8 cellular contexts compared by ENCODE assay signal in genomic region chr2:100178085-100178788, GRCh38. TPM values are rescaled to one million over a fixed set of nuclear protein-coding genes. Genes with fewer than 3 reads are reported as not detected.
A peak's percentile ranks its signal among the peaks of the same experiment; 100 is the strongest.
DNase-seq lines count a peak whose midpoint lies in the region; ATAC-seq and TF ChIP-seq lines count a peak whose summit lies in the region.

No MANE protein-coding gene starts in this region.

- H3K27me3 Mint-ChIP-seq in WTC11 (ENCODE audit: low read depth): peaks cover 44% of the 10 kb centered on the region

- no peaks in the 10 kb centered on the region for H3K9me2 ChIP-seq in hepatocyte (replicated peaks; ENCODE audit: insufficient read depth)

- peaks cover 5% of the 10 kb centered on the region for H3K4me1 ChIP-seq in hepatocyte (ENCODE audit: insufficient read depth)

- no peak overlapping the region for H3K4me3 ChIP-seq in hepatocyte

- H3K9me3 ChIP-seq in hepatocyte (ENCODE audit: low read depth): no peaks in the 10 kb centered on the region

- no peak overlapping the region for H3K4me2 ChIP-seq in hepatocyte

- no peaks in the 10 kb centered on the region for H3K27me3 ChIP-seq in hepatocyte

- no peak overlapping the region; the same call in 1 of the 2 replicates for H3K27ac Mint-ChIP-seq in WTC11

- H2AFZ ChIP-seq in hepatocyte: no peak overlapping the region

- H3K79me2 ChIP-seq in hepatocyte: no peaks in the 10 kb centered on the region

- H3K4me1 Mint-ChIP-seq in WTC11: peaks cover 19% of the 10 kb centered on the region

- peak; percentile 55 for DNase-seq in activated CD4-positive, alpha-beta T cell treated with anti-CD3 and anti-CD28 coated beads for 48 hours
- DNase-seq in activated CD4-positive, alpha-beta T cell treated with anti-CD3 and anti-CD28 coated beads, Interleukin-2, amount 50 U/mL, for 4 hours: no peak
- DNase-seq in WTC11 (ENCODE audit: low spot score): peak; percentile 76
- peak; percentile 64 for DNase-seq in hepatocyte (ENCODE audit: low spot score)
- DNase-seq in NCI-H345 (lab: John Stamatoyannopoulos, UW): no peak
- DNase-seq in DMS79 treated with DMSO at 0.1 percent for 48 hours (lab: John Stamatoyannopoulos, UW): no peak
- no peak for DNase-seq in activated CD4-positive, CD25-positive, alpha-beta regulatory T cell treated with anti-CD3 and anti-CD28 coated beads, Interleukin-2, amount 50 U/mL, for 72 hours

- peak; percentile 90 for ATAC-seq in WTC11

- H3K27ac ChIP-seq in hepatocyte: no peak overlapping the region

- WGBS in hepatocyte (ENCODE audit: low lambda C conversion rate, missing lambda C conversion rate): 60% methylated on average over 8 of the region's 8 CpGs

- no peaks in the 10 kb centered on the region for H3K36me3 Mint-ChIP-seq in WTC11

- CTCF ChIA-PET in WTC11 (lab: Charles Lee): interaction anchor here (0.5 to 1.6 kb wide), 7 partner anchors 17 to 483 kb away, joined by 3 to 9 read pairs (median 3); no protein-coding TSS in a partner anchor

- H3K9me3 Mint-ChIP-seq in WTC11: peaks cover 8% of the 10 kb centered on the region; the same call in 1 of the 2 replicates

- POLR2A ChIA-PET in WTC11 (lab: Charles Lee): no interaction called here

- H3K36me3 ChIP-seq in hepatocyte (replicated peaks; ENCODE audit: insufficient read depth, low read depth): no peaks in the 10 kb centered on the region

- no peaks in the 10 kb centered on the region for H4K20me1 ChIP-seq in hepatocyte (ENCODE audit: insufficient read depth, poor library complexity, severe bottlenecking)

- TF ChIP-seq CTCF in LNCAP (IDR thresholded peaks at IDR 0.05) (peak; percentile 61), WTC11 (IDR thresholded peaks at IDR 0.05) (0 out of 2 replicates have a peak, but pooled peaks have one; percentile 24), hepatocyte (IDR thresholded peaks at IDR 0.05; ENCODE audit: poor library complexity) (peak; percentile 36)

- no peak overlapping the region for H3K4me3 Mint-ChIP-seq in WTC11

TF ChIP-seq in WTC11, 78 proteins besides CTCF, POLR2A, EP300 and RAD21 (continues in another document):
- TF ChIP-seq TP53 (CRISPR knock-in tag; IDR thresholded peaks at IDR 0.05) (no peak), SP1 (CRISPR knock-in tag; conservative IDR thresholded peaks at IDR 0.05) (no peak), SMAD3 (CRISPR knock-in tag; IDR thresholded peaks at IDR 0.05; ENCODE audit: borderline replicate concordance) (no peak), PRDM15 (CRISPR knock-in tag; IDR thresholded peaks at IDR 0.05) (no peak), KAT7 (CRISPR knock-in tag; IDR thresholded peaks at IDR 0.05; ENCODE audit: borderline replicate concordance) (no peak), OVOL2 (CRISPR knock-in tag; IDR thresholded peaks at IDR 0.05; ENCODE audit: borderline replicate concordance) (no peak), GRHL2 (CRISPR knock-in tag; IDR thresholded peaks at IDR 0.05; ENCODE audit: insufficient replicate concordance, severe bottlenecking) (no peak), ATF6 (CRISPR knock-in tag; IDR thresholded peaks at IDR 0.05) (no peak)
- TF ChIP-seq, protein P1, sequence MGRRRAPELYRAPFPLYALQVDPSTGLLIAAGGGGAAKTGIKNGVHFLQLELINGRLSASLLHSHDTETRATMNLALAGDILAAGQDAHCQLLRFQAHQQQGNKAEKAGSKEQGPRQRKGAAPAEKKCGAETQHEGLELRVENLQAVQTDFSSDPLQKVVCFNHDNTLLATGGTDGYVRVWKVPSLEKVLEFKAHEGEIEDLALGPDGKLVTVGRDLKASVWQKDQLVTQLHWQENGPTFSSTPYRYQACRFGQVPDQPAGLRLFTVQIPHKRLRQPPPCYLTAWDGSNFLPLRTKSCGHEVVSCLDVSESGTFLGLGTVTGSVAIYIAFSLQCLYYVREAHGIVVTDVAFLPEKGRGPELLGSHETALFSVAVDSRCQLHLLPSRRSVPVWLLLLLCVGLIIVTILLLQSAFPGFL (CRISPR knock-in tag; IDR thresholded peaks at IDR 0.05; ENCODE audit: borderline replicate concordance): no peak
- TF ChIP-seq, protein P2, sequence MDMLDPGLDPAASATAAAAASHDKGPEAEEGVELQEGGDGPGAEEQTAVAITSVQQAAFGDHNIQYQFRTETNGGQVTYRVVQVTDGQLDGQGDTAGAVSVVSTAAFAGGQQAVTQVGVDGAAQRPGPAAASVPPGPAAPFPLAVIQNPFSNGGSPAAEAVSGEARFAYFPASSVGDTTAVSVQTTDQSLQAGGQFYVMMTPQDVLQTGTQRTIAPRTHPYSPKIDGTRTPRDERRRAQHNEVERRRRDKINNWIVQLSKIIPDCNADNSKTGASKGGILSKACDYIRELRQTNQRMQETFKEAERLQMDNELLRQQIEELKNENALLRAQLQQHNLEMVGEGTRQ (CRISPR knock-in tag; IDR thresholded peaks at IDR 0.05): no peak
- TF ChIP-seq, protein P3, sequence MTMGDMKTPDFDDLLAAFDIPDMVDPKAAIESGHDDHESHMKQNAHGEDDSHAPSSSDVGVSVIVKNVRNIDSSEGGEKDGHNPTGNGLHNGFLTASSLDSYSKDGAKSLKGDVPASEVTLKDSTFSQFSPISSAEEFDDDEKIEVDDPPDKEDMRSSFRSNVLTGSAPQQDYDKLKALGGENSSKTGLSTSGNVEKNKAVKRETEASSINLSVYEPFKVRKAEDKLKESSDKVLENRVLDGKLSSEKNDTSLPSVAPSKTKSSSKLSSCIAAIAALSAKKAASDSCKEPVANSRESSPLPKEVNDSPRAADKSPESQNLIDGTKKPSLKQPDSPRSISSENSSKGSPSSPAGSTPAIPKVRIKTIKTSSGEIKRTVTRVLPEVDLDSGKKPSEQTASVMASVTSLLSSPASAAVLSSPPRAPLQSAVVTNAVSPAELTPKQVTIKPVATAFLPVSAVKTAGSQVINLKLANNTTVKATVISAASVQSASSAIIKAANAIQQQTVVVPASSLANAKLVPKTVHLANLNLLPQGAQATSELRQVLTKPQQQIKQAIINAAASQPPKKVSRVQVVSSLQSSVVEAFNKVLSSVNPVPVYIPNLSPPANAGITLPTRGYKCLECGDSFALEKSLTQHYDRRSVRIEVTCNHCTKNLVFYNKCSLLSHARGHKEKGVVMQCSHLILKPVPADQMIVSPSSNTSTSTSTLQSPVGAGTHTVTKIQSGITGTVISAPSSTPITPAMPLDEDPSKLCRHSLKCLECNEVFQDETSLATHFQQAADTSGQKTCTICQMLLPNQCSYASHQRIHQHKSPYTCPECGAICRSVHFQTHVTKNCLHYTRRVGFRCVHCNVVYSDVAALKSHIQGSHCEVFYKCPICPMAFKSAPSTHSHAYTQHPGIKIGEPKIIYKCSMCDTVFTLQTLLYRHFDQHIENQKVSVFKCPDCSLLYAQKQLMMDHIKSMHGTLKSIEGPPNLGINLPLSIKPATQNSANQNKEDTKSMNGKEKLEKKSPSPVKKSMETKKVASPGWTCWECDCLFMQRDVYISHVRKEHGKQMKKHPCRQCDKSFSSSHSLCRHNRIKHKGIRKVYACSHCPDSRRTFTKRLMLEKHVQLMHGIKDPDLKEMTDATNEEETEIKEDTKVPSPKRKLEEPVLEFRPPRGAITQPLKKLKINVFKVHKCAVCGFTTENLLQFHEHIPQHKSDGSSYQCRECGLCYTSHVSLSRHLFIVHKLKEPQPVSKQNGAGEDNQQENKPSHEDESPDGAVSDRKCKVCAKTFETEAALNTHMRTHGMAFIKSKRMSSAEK (CRISPR knock-in tag; IDR thresholded peaks at IDR 0.05; ENCODE audit: borderline replicate concordance): no peak

RNA-seq across cellular contexts. Expression of gene AFF3, which starts 35.8 kb away (rescaled TPM):
- 1.1 to 1.2 TPM (median 1.2 TPM) in 3 replicates for total RNA-seq in WTC11 (2021)
- total RNA-seq in hepatocyte: 5.2 and 7.3 TPM in 2 replicates
- polyA plus RNA-seq in hepatocyte: 5.9 and 7.8 TPM in 2 replicates

Comparison
In these comparisons a context has a peak if more than half of its experiments do, and no peak if none do; other contexts are left out.
1. DNase-seq: peak in activated CD4-positive, alpha-beta T cell treated with anti-CD3 and anti-CD28 coated beads for 48 hours (single experiment), WTC11 (single experiment) and hepatocyte (single experiment); none in activated CD4-positive, alpha-beta T cell treated with anti-CD3 and anti-CD28 coated beads, Interleukin-2, amount 50 U/mL, for 4 hours (0 of 2), NCI-H345 (single experiment), DMS79 treated with DMSO at 0.1 percent for 48 hours (single experiment) and activated CD4-positive, CD25-positive, alpha-beta regulatory T cell treated with anti-CD3 and anti-CD28 coated beads, Interleukin-2, amount 50 U/mL, for 72 hours (single experiment).
2. Peak in every context shown above with its lines, with median percentiles within 50 percentile points of each other: CTCF ChIP-seq.